In the genomic region with DNA sequence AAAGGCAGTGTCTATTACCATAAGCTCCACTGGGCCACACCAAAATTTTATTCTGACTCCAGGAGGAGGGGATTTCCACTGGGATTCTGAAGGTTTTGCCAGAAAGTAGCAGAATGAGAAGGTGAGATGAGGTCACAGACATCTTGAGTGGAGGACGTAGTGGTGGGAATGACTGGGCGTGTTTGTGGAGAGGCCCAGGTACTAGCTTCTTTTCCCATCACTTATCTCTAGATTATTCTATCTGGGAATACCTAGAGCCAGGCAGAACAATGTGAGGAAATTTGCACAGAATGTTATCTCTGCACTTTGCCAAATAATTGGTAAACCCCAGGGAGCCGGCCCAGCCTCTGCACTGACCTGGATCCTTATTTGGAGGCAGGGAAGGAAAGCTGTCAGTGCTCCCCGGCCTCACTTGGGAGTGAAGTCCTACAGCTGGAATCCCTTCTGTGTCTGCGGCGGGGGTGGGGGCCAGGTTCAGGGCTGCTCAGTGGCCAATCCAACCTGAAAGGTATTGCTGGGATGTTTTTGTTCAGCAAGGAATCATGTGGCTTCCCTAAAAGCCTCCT, we compare ENCODE assay signal across 20 cellular contexts.
"Had no signal": no experiment of that assay in that cellular context is flagged by ENCODE, and none has a peak within 500 bp of the region (broad histone marks: within the 10 kb centered on the region; RNA-seq: fewer than 3 reads in every experiment).

No MANE protein-coding gene starts in this region.

- H3K27ac ChIP-seq: body of pancreas, epithelial cell of prostate, neural progenitor cell, ovary, skin epidermis, testis, upper lobe of right lung had no signal

- H3K9ac ChIP-seq: neural progenitor cell had no signal

- H3K4me3 ChIP-seq: body of pancreas, lung, neural progenitor cell, ovary, SJSA1, skin epidermis, testis, upper lobe of right lung had no signal

- ATAC-seq: body of pancreas; stimulated activated naive CD8-positive, alpha-beta T cell treated with anti-CD3 and anti-CD28 coated beads, Interleukin-15, Interleukin-2, amounts not matched to agents 100 U/mL and 50 U/mL, for 24 hours; upper lobe of right lung; WTC11 had no signal

- H3K27me3 ChIP-seq: body of pancreas, neural progenitor cell, ovary, SJSA1, testis, upper lobe of right lung had no signal

- DNase-seq: activated CD4-positive, alpha-beta T cell treated with anti-CD3 and anti-CD28 coated beads, Interleukin-2, amount 10 ng/mL, durations not matched to agents 24 days and 14 days; activated gamma-delta T cell treated with Interleukin-2 at 50 U/mL for 16 hours; amniotic stem cell; body of pancreas; cortex of kidney; effector CD8-positive, alpha-beta T cell; hypothalamus; ovary; stimulated activated CD4-positive, alpha-beta T cell treated with anti-CD3 and anti-CD28 coated beads, Interleukin-15, amount 100 ng/mL, for 24 hours; stimulated activated CD4-positive, alpha-beta T cell treated with anti-CD3 and anti-CD28 coated beads, Interleukin-4, amount 100 ng/mL, for 4 hours; stimulated activated naive CD8-positive, alpha-beta T cell treated with anti-CD3 and anti-CD28 coated beads, Interleukin-15, Interleukin-2, amounts not matched to agents 100 U/mL and 50 U/mL, for 24 hours; T-helper 2 cell; testis; upper lobe of right lung had no signal

- H3K36me3 ChIP-seq: neural progenitor cell, ovary, SJSA1, upper lobe of right lung had no signal

- H3K4me1 ChIP-seq: body of pancreas, neural progenitor cell, testis, upper lobe of right lung had no signal

- H3K9me3 ChIP-seq: body of pancreas, ovary, testis, upper lobe of right lung had no signal
